In genomic region chr4:141335166-141335565, GRCh38 we compare ENCODE assay signal across 21 cellular contexts.
"Had no signal": no experiment of that assay in that cellular context is flagged by ENCODE, and none has a peak within 500 bp of the region (broad histone marks: within the 10 kb centered on the region; RNA-seq: fewer than 3 reads in every experiment).

No MANE protein-coding gene starts in this region.

- H3K4me1 ChIP-seq: neural progenitor cell had no signal

- ATAC-seq: activated T-cell treated with anti-CD3 and anti-CD28 coated beads, Interleukin-2, amount 50 U/mL, for 4 hours; gastrocnemius medialis; left colon; naive thymus-derived CD8-positive, alpha-beta T cell; WTC11 had no signal

- H3K4me3 ChIP-seq: esophagus squamous epithelium, gastrocnemius medialis, lung, neural progenitor cell, skin epidermis, tibial artery had no signal

- H3K9me3 ChIP-seq: esophagus squamous epithelium, gastrocnemius medialis, tibial artery had no signal

- H3K4me3 Mint-ChIP-seq: activated naive CD8-positive, alpha-beta T cell treated with anti-CD3 and anti-CD28 coated beads for 36 hours; activated T-cell treated with anti-CD3 and anti-CD28 coated beads, Interleukin-2, amount 50 U/mL, for 4 hours; endodermal cell; naive thymus-derived CD8-positive, alpha-beta T cell; neural progenitor cell; stimulated activated naive CD8-positive, alpha-beta T cell treated with anti-CD3 and anti-CD28 coated beads, Interleukin-15, Interleukin-2, amounts not matched to agents 100 ng/mL and 50 ng/mL, for 24 hours; WTC11 had no signal

- H3K9me3 Mint-ChIP-seq: activated naive CD8-positive, alpha-beta T cell treated with anti-CD3 and anti-CD28 coated beads for 36 hours; activated T-cell treated with anti-CD3 and anti-CD28 coated beads, Interleukin-2, amount 50 U/mL, for 4 hours; activated T-helper 2 cell treated with anti-CD3 and anti-CD28 coated beads, Interferon-gamma antibody, Interleukin-2, Interleukin-4, amounts not matched to agents 10 μg/mL and 5 μg/mL and 100 μg/mL, durations not matched to agents 14 hours and 24 hours and 36 hours; endodermal cell; naive thymus-derived CD8-positive, alpha-beta T cell; neural progenitor cell; stimulated activated naive CD8-positive, alpha-beta T cell treated with anti-CD3 and anti-CD28 coated beads, Interleukin-15, Interleukin-2, amounts not matched to agents 100 ng/mL and 50 ng/mL, for 24 hours; WTC11 had no signal

- H3K27ac ChIP-seq: neural progenitor cell, skin epidermis had no signal

- H3K36me3 Mint-ChIP-seq: activated naive CD8-positive, alpha-beta T cell treated with anti-CD3 and anti-CD28 coated beads for 36 hours; naive thymus-derived CD8-positive, alpha-beta T cell; neural progenitor cell; WTC11 had no signal

- H3K4me1 Mint-ChIP-seq: activated naive CD8-positive, alpha-beta T cell treated with anti-CD3 and anti-CD28 coated beads for 36 hours; neural progenitor cell; WTC11 had no signal

- DNase-seq: activated CD4-positive, alpha-beta T cell treated with anti-CD3 and anti-CD28 coated beads, Interleukin-2, amount 50 U/mL, for 4 hours; activated CD8-positive, alpha-beta memory T cell treated with anti-CD3 and anti-CD28 coated beads, Interleukin-2, amount 50 U/mL, for 48 hours; activated naive CD4-positive, alpha-beta T cell; activated naive CD8-positive, alpha-beta T cell treated with anti-CD3 and anti-CD28 coated beads for 36 hours; activated T-cell treated with anti-CD3 and anti-CD28 coated beads, Interleukin-2, amount 50 U/mL, for 4 hours; cortex of kidney; endodermal cell; esophagus squamous epithelium; gastrocnemius medialis; left colon; naive thymus-derived CD8-positive, alpha-beta T cell; stimulated activated CD4-positive, alpha-beta T cell treated with anti-CD3 and anti-CD28 coated beads, Interleukin-1b, Interleukin-23, amount 100 ng/mL, for 48 hours; substantia nigra; T-helper 9 cell; tibial artery had no signal

- H3K27me3 ChIP-seq: gastrocnemius medialis, tibial artery had no signal

- H3K36me3 ChIP-seq: esophagus squamous epithelium, gastrocnemius medialis, neural progenitor cell, tibial artery had no signal

- H3K27ac Mint-ChIP-seq: activated naive CD8-positive, alpha-beta T cell treated with anti-CD3 and anti-CD28 coated beads for 36 hours; activated T-helper 2 cell treated with anti-CD3 and anti-CD28 coated beads, Interferon-gamma antibody, Interleukin-2, Interleukin-4, amounts not matched to agents 10 μg/mL and 5 μg/mL and 100 μg/mL, durations not matched to agents 14 hours and 24 hours and 36 hours; endodermal cell; naive thymus-derived CD8-positive, alpha-beta T cell; neural progenitor cell; stimulated activated naive CD8-positive, alpha-beta T cell treated with anti-CD3 and anti-CD28 coated beads, Interleukin-15, Interleukin-2, amounts not matched to agents 100 ng/mL and 50 ng/mL, for 24 hours; WTC11 had no signal
